Comparison of ENCODE assay signal across 12 cellular contexts in genomic region chr9:13665418-13666066, GRCh38.
DNase-seq lines count a peak whose midpoint lies in the region; ATAC-seq and TF ChIP-seq lines count a peak whose summit lies in the region.
"Had no signal": no experiment of that assay in that cellular context is flagged by ENCODE, and none has a peak within 500 bp of the region (broad histone marks: within the 10 kb centered on the region; RNA-seq: fewer than 3 reads in every experiment).

No MANE protein-coding gene starts in this region.

- H3K4me1 Mint-ChIP-seq in endothelial cell (ENCODE audit: unreplicated experiment) = peaks cover 3% of the 10 kb centered on the region
- H3K4me1 Mint-ChIP-seq: natural killer cell had no signal

- ATAC-seq in GM19463 (IDR thresholded peaks at IDR 0.05; ENCODE audit: unreplicated experiment) = peak; percentile 59
- no peak for ATAC-seq in GM18870 (IDR thresholded peaks at IDR 0.05; ENCODE audit: unreplicated experiment)
- ATAC-seq in PC-3 = no peak
- ATAC-seq: natural killer cell had no signal

- TF ChIP-seq CTCF in cardiac fibroblast (IDR thresholded peaks at IDR 0.05; ENCODE audit: low read depth, low read length) (no peak), PC-3 (conservative IDR thresholded peaks at IDR 0.05; ENCODE audit: low read depth, low read length) (no peak), endothelial cell (IDR thresholded peaks at IDR 0.05; ENCODE audit: unreplicated experiment) (no peak)

- H3K9me3 Mint-ChIP-seq in endothelial cell (ENCODE audit: unreplicated experiment) = no peaks in the 10 kb centered on the region

- H3K27me3 ChIP-seq in PC-3 (ENCODE audit: low read length) = no peaks in the 10 kb centered on the region

- H3K9me3 ChIP-seq in PC-3 (ENCODE audit: low read length) = no peaks in the 10 kb centered on the region

- H3K27me3 Mint-ChIP-seq in endothelial cell (ENCODE audit: unreplicated experiment) = no peaks in the 10 kb centered on the region
- H3K27me3 Mint-ChIP-seq: activated T-cell treated with anti-CD3 and anti-CD28 coated beads, Interleukin-2, amount 50 U/mL, for 24 hours; dendritic cell treated with granulocyte-macrophage colony-stimulating factor and Interleukin-4, amounts not matched to agents 40 ng/mL and 50 ng/mL, for 4 days had no signal

- POLR2A ChIA-PET in PC-3 (lab: Charles Lee; ENCODE audit: unreplicated experiment) = no interaction called here

- DNase-seq in NAMALWA (ENCODE audit: low spot score) (peak; percentile 4), cardiac fibroblast (ENCODE audit: low read depth in 2 of 2) (peak; percentile 45 to 59), skeletal muscle cell (ENCODE audit: low read depth) (peak; percentile 12), PC-3 (no peak), endothelial cell (ENCODE audit: low spot score) (no peak)
- DNase-seq: activated T-cell treated with anti-CD3 and anti-CD28 coated beads, Interleukin-2, amount 50 U/mL, for 24 hours; natural killer cell; NCI-H69; stimulated activated CD4-positive, alpha-beta T cell treated with anti-CD3 and anti-CD28 coated beads, Interleukin-2, amount 100 ng/mL, for 48 hours had no signal

- H3K4me1 ChIP-seq in PC-3 (ENCODE audit: insufficient read depth, low read length) = no peaks in the 10 kb centered on the region

- H4K20me1 ChIP-seq in PC-3 (ENCODE audit: low read length) = no peaks in the 10 kb centered on the region

- H2AFZ ChIP-seq in PC-3 (ENCODE audit: low read length) = no peak overlapping the region

- H3K4me3 ChIP-seq in cardiac fibroblast (replicated peaks in 1 of 2; ENCODE audit: low read depth in 2 of 2, low read length in 2 of 2) = no peak overlapping the region
- no peak overlapping the region for H3K4me3 ChIP-seq in skeletal muscle cell (ENCODE audit: low read depth, low read length)
- no peak overlapping the region for H3K4me3 ChIP-seq in PC-3 (ENCODE audit: low read length)

- no peaks in the 10 kb centered on the region for H3K79me2 ChIP-seq in PC-3 (ENCODE audit: low read length)

- no peaks in the 10 kb centered on the region for H3K36me3 Mint-ChIP-seq in endothelial cell (ENCODE audit: low read depth, unreplicated experiment)
- H3K36me3 Mint-ChIP-seq: natural killer cell had no signal

- no TSS peak for BruUV-seq in PC-3 (replicated peaks; lab: Mats Ljungman, UMichigan)

- intact Hi-C loops in PC-3 (cut with micrococcal nuclease) = no loop called here

- H3K9me2 ChIP-seq in PC-3 (replicated peaks; ENCODE audit: low read length) = no peaks in the 10 kb centered on the region

- H3K27ac Mint-ChIP-seq in endothelial cell (ENCODE audit: unreplicated experiment) = no peak overlapping the region
- H3K27ac Mint-ChIP-seq: activated T-cell treated with anti-CD3 and anti-CD28 coated beads, Interleukin-2, amount 50 U/mL, for 24 hours; dendritic cell treated with granulocyte-macrophage colony-stimulating factor and Interleukin-4, amounts not matched to agents 40 ng/mL and 50 ng/mL, for 4 days; natural killer cell had no signal

- CTCF ChIA-PET in PC-3 (lab: Charles Lee) = no interaction called here

- H3K36me3 ChIP-seq in PC-3 (ENCODE audit: low read depth, low read length) = no peaks in the 10 kb centered on the region

- no peak overlapping the region for H3K27ac ChIP-seq in PC-3 (ENCODE audit: low read length)

- H3F3A ChIP-seq in PC-3 (ENCODE audit: low read length, unreplicated experiment) = no peaks in the 10 kb centered on the region

- no peak overlapping the region for H3K4me2 ChIP-seq in PC-3 (ENCODE audit: low read length)

- no peak overlapping the region for H3K4me3 Mint-ChIP-seq in endothelial cell (ENCODE audit: unreplicated experiment)
- H3K4me3 Mint-ChIP-seq: activated T-cell treated with anti-CD3 and anti-CD28 coated beads, Interleukin-2, amount 50 U/mL, for 24 hours; dendritic cell treated with granulocyte-macrophage colony-stimulating factor and Interleukin-4, amounts not matched to agents 40 ng/mL and 50 ng/mL, for 4 days; natural killer cell had no signal

- no peak overlapping the region for H3K9ac ChIP-seq in PC-3 (ENCODE audit: low read length)

Comparison
In these comparisons a context has a peak if more than half of its experiments do, and no peak if none do; other contexts are left out.
1. DNase-seq: peak in NAMALWA (single experiment), cardiac fibroblast (2 of 2) and skeletal muscle cell (single experiment); none in PC-3 (single experiment) and endothelial cell (single experiment).